Comparison of ENCODE assay signal across 19 cellular contexts in genomic region chr5:52392321-52392720, GRCh38.
"Had no signal": no experiment of that assay in that cellular context is flagged by ENCODE, and none has a peak within 500 bp of the region (broad histone marks: within the 10 kb centered on the region; RNA-seq: fewer than 3 reads in every experiment).

No MANE protein-coding gene starts in this region.

- H3K27ac Mint-ChIP-seq: naive thymus-derived CD4-positive, alpha-beta T cell; nephron progenitor cell; type B pancreatic cell had no signal

- H3K27me3 Mint-ChIP-seq: type B pancreatic cell had no signal

- DNase-seq: dorsolateral prefrontal cortex; effector CD8-positive, alpha-beta T cell; foreskin melanocyte; heart left ventricle; hypothalamus; kidney glomerular epithelial cell; naive thymus-derived CD4-positive, alpha-beta T cell; nephron progenitor cell; posterior cingulate gyrus; sigmoid colon; stimulated activated CD4-positive, alpha-beta T cell treated with anti-CD3 and anti-CD28 coated beads, Interleukin-2, amount 100 ng/mL, for 24 hours; stimulated activated naive CD4-positive, alpha-beta T cell treated with Interleukin-2 at 50 U/mL for 16 hours; thyroid gland had no signal

- H3K9me3 Mint-ChIP-seq: nephron progenitor cell, type B pancreatic cell had no signal

- H3K4me1 Mint-ChIP-seq: naive thymus-derived CD4-positive, alpha-beta T cell; nephron progenitor cell had no signal

- H3K4me3 Mint-ChIP-seq: naive thymus-derived CD4-positive, alpha-beta T cell; nephron progenitor cell; type B pancreatic cell had no signal

- H3K9me3 ChIP-seq: neutrophil, sigmoid colon, suprapubic skin, thyroid gland had no signal

- H3K4me1 ChIP-seq: heart left ventricle, right atrium auricular region, sigmoid colon, suprapubic skin, thyroid gland had no signal

- H3K27ac ChIP-seq: coronary artery, dorsolateral prefrontal cortex, heart left ventricle, neutrophil, right atrium auricular region, sigmoid colon, skin epidermis, suprapubic skin, thyroid gland had no signal

- ATAC-seq: heart left ventricle; naive thymus-derived CD4-positive, alpha-beta T cell had no signal

- H3K27me3 ChIP-seq: heart left ventricle, neutrophil, right atrium auricular region, sigmoid colon, suprapubic skin, thyroid gland had no signal

- H3K36me3 Mint-ChIP-seq: naive thymus-derived CD4-positive, alpha-beta T cell; type B pancreatic cell had no signal

- H3K4me3 ChIP-seq: coronary artery, dorsolateral prefrontal cortex, heart left ventricle, right atrium auricular region, sigmoid colon, skin epidermis, suprapubic skin, thyroid gland had no signal

- H3K36me3 ChIP-seq: heart left ventricle, neutrophil, right atrium auricular region, sigmoid colon, suprapubic skin, thyroid gland had no signal
